ENCODE assay signal across 8 cellular contexts in the genomic region with DNA sequence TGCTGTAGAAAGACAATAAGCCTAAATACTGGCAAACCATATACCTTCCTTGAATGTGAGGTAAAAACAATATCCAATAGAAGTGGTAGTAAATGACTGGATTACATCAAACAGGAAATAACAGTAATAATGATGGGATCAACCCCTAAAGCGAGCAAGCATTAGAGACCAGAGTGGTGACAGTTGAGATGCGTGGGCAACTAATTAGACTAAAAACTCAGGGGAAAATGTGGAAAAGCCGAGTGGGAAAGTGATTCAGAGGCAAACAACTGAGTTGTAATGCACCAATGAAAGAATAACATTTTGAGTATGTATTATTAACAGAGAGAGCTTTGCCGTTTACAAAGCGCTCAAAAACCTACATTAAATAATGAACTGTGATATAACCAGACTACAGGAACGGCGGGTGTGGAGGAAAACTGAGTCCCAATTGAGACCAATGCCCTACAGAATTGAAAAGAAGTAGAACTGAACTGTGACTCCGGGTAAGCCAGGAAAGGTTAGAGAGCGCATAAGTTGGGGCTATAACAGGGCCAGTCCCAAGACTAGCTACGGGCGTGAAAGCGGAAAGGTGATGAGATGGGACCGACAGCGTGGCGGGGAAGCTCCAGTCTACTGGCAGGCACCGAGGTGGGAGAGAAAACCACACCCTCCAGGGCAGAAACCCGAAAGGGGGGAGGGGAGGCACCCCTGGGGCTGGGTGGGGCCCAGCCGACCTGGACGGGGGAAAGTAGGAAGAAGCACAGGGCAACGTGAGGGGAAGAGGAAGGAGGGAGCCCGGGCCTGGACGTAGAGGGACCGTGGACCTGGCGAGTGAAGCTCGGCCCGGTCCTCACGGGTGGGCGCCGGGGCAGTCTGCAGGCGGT. TPM values are rescaled to one million over a fixed set of nuclear protein-coding genes. Genes with fewer than 3 reads are reported as not detected.
DNase-seq lines count a peak whose midpoint lies in the region; ATAC-seq, FAIRE-seq and TF ChIP-seq lines count a peak whose summit lies in the region.

No MANE protein-coding gene starts in this region.

- ATAC-seq in HG03432 (IDR thresholded peaks at IDR 0.05; ENCODE audit: unreplicated experiment), result peak; percentile 38

- no peak for TF ChIP-seq POLR2A in prostate gland (IDR thresholded peaks at IDR 0.05)
- TF ChIP-seq POLR2A in uterus (IDR thresholded peaks at IDR 0.05), result no peak

- intact Hi-C loops in prostate gland (cut with DNase I) (loop anchor here (10.0 kb wide), 1 partner anchor 233 kb away; the partner anchor contains the start of gene UBE2R2), uterus (cut with DNase I; ENCODE audit: low total_unique reads) (no loop called here)

- H3K36me3 ChIP-seq in cardiac muscle cell, result no peaks in the 10 kb centered on the region
- no peaks in the 10 kb centered on the region for H3K36me3 ChIP-seq in prostate gland
- no peaks in the 10 kb centered on the region for H3K36me3 ChIP-seq in uterus

- no peaks in the 10 kb centered on the region for H3K9me3 ChIP-seq in cardiac muscle cell (ENCODE audit: low read depth)
- H3K9me3 ChIP-seq in prostate gland, result no peaks in the 10 kb centered on the region
- H3K9me3 ChIP-seq in uterus, result no peaks in the 10 kb centered on the region

- H3K4me1 ChIP-seq in cardiac muscle cell (ENCODE audit: low read depth) (peaks cover 15% of the 10 kb centered on the region), prostate gland (replicated peaks) (peaks cover 10% of the 10 kb centered on the region), uterus (no peaks in the 10 kb centered on the region)

- TF ChIP-seq CTCF in AG10803 (conservative IDR thresholded peaks at IDR 0.05; ENCODE audit: low read length) (no peak), cardiac muscle cell (IDR thresholded peaks at IDR 0.05; ENCODE audit: low read depth, low read length) (no peak), prostate gland (IDR thresholded peaks at IDR 0.05) (no peak), uterus (IDR thresholded peaks at IDR 0.05) (no peak)

- 2% methylated on average over 30 of the region's 30 CpGs for WGBS in prostate gland

- H3K4me3 ChIP-seq in AG10803 (ENCODE audit: low read length) (peak overlapping the region; percentile 94), cardiac muscle cell (peak overlapping the region; percentile 88), prostate gland (peak overlapping the region; percentile 70 to 75), uterus (peak overlapping the region; percentile 75 to 87)

- DNase-seq in AG10803 (ENCODE audit: low read depth) (no peak), GM19239 (ENCODE audit: insufficient read length, low spot score) (peak; percentile 45), RCC 7860 (ENCODE audit: low spot score) (peak; percentile 32), cardiac muscle cell (ENCODE audit: low read depth in 1 of 2, low spot score in 1 of 2) (peak in 1 of 2 donors; percentile 42), prostate gland (ENCODE audit: low spot score) (peak; percentile 33), uterus (peak; percentile 41 to 50)
- DNase-seq in activated T-helper 9 cell treated with anti-CD3 and anti-CD28 coated beads, Interleukin-2, amount 50 U/mL, for 16 hours (ENCODE audit: low read depth), result peak; percentile 45

- no peaks in the 10 kb centered on the region for H3K27me3 ChIP-seq in cardiac muscle cell
- no peaks in the 10 kb centered on the region for H3K27me3 ChIP-seq in prostate gland (replicated peaks; ENCODE audit: insufficient read depth)
- no peaks in the 10 kb centered on the region for H3K27me3 ChIP-seq in uterus

- H3K27ac ChIP-seq in cardiac muscle cell (peak overlapping the region; percentile 98), prostate gland (peak overlapping the region; percentile 89 to 96), uterus (peak overlapping the region; percentile 94 to 97)

- FAIRE-seq in GM19239 (lab: Jason Lieb, UNC), result no peak
- no peak for FAIRE-seq in RCC 7860 (lab: Jason Lieb, UNC)

RNA-seq across cellular contexts. Expression of gene UBAP2, which starts 0.6 kb away (rescaled TPM):
- 17.2 and 27.2 TPM in 2 replicates for total RNA-seq in cardiac muscle cell
- 29.3 and 32.6 TPM in 2 replicates for polyA plus RNA-seq in cardiac muscle cell
- total RNA-seq in prostate gland, result 10 to 100 TPM; 29.8 to 52.8 TPM
- 100 to 1,000 TPM in 1 of 4 donors, 10 to 100 TPM in 2, 1 to 10 TPM in 1; 9.2 to 110 (median 51.3) TPM for total RNA-seq in uterus
